Comparison of ENCODE assay signal across 1 cellular context in the genomic region with DNA sequence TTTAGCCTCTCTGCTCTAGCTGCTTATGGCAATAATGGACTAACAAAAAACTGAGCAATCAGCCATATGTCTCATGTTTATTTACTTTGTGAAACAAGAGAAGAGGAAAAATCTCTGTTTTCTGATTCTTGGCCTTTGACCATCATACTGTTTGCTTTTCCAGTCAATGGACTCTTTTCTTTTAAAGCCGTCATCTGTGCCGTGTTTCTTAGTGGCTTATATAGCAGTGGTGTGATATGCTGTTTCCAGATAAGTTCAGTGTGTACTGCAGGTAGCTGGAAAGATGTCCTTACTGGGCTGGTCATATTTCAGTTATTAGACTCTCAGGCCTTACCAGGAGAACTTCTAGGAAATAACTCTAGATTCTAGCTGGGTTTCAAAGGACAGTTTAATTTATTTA.
TF ChIP-seq lines count a peak whose summit lies in the region.

No MANE protein-coding gene starts in this region.

TF ChIP-seq in HepG2, 621 proteins besides CTCF, POLR2A, EP300 and RAD21 (continued from another document and continues in another):
- TF ChIP-seq, protein P1, sequence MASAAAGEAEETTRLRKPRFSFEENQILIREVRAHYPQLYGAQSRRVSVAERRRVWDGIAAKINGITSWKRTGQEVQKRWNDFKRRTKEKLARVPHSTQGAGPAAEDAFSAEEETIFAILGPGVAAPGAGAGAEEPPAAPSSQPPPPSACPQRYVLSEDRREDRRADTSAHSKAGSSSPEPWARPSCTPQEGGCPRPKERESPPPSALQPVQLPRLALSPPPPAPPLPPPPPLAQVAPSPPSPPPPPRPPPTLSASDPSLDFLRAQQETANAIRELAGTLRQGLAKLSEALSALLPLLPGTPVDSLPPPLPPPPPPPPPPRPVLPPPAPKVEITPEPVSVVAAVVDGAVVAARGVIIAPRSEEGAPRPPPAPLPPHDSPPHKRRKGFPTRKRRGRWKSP (CRISPR knock-in tag; IDR thresholded peaks at IDR 0.05), result no peak; the same call in 1 of the 2 replicates
- no peak for TF ChIP-seq LCORL (IDR thresholded peaks at IDR 0.05)
- TF ChIP-seq LCORL (CRISPR knock-in tag; IDR thresholded peaks at IDR 0.05), result no peak
- TF ChIP-seq ZFP90 (CRISPR knock-in tag; IDR thresholded peaks at IDR 0.05; ENCODE audit: borderline replicate concordance), result 0 out of 2 replicates have a peak, but pooled peaks have one; percentile 18
- TF ChIP-seq, protein P2, sequence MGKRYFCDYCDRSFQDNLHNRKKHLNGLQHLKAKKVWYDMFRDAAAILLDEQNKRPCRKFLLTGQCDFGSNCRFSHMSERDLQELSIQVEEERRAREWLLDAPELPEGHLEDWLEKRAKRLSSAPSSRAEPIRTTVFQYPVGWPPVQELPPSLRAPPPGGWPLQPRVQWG (CRISPR knock-in tag; IDR thresholded peaks at IDR 0.05; ENCODE audit: borderline replicate concordance, low read depth), result no peak
- TF ChIP-seq ZMYM3 (CRISPR knock-in tag; IDR thresholded peaks at IDR 0.05), result no peak
- no peak for TF ChIP-seq RFX5 (IDR thresholded peaks at IDR 0.05; ENCODE audit: low read depth, low read length)
- TF ChIP-seq ISX (CRISPR knock-in tag; conservative IDR thresholded peaks at IDR 0.05), result no peak
- peak; percentile 85 for TF ChIP-seq HDAC1 (CRISPR knock-in tag; IDR thresholded peaks at IDR 0.05)
- TF ChIP-seq MXD4 (CRISPR knock-in tag; IDR thresholded peaks at IDR 0.05), result no peak
- TF ChIP-seq MZF1 (CRISPR knock-in tag; IDR thresholded peaks at IDR 0.05; ENCODE audit: borderline replicate concordance), result no peak
- TF ChIP-seq ARID2 (CRISPR knock-in tag; IDR thresholded peaks at IDR 0.05; ENCODE audit: borderline replicate concordance), result no peak
- no peak for TF ChIP-seq ZNF781 (CRISPR knock-in tag; IDR thresholded peaks at IDR 0.05; ENCODE audit: borderline replicate concordance, not compliant biosample characterization)
- TF ChIP-seq CREM (IDR thresholded peaks at IDR 0.05), result peak; percentile 78
- no peak for TF ChIP-seq CREM (CRISPR knock-in tag; IDR thresholded peaks at IDR 0.05)
- no peak for TF ChIP-seq ZNF136 (CRISPR knock-in tag; IDR thresholded peaks at IDR 0.05; ENCODE audit: low read depth)
- TF ChIP-seq KMT2A (CRISPR knock-in tag; IDR thresholded peaks at IDR 0.05), result no peak
- TF ChIP-seq MAZ (IDR thresholded peaks at IDR 0.05; ENCODE audit: borderline replicate concordance, low read depth, low read length), result no peak
- TF ChIP-seq MAZ (CRISPR knock-in tag; IDR thresholded peaks at IDR 0.05; ENCODE audit: low read depth), result no peak
- no peak for TF ChIP-seq SMARCC2 (IDR thresholded peaks at IDR 0.05)
- TF ChIP-seq, protein P3, sequence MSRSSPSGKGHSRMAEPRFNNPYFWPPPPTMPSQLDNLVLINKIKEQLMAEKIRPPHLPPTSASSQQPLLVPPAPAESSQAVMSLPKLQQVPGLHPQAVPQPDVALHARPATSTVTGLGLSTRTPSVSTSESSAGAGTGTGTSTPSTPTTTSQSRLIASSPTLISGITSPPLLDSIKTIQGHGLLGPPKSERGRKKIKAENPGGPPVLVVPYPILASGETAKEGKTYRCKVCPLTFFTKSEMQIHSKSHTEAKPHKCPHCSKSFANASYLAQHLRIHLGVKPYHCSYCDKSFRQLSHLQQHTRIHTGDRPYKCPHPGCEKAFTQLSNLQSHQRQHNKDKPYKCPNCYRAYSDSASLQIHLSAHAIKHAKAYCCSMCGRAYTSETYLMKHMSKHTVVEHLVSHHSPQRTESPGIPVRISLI (CRISPR knock-in tag; IDR thresholded peaks at IDR 0.05; ENCODE audit: borderline replicate concordance), result peak; percentile 54; the same call in 1 of the 2 replicates
- TF ChIP-seq ZNF740 (CRISPR knock-in tag; IDR thresholded peaks at IDR 0.05), result no peak
- no peak for TF ChIP-seq SRSF9 (IDR thresholded peaks at IDR 0.05; ENCODE audit: borderline replicate concordance, insufficient read depth, low read depth, low read length, poor library complexity, severe bottlenecking)
- TF ChIP-seq GTF3A (CRISPR knock-in tag; conservative IDR thresholded peaks at IDR 0.05), result no peak
- no peak for TF ChIP-seq MATR3 (CRISPR knock-in tag; IDR thresholded peaks at IDR 0.05)
- peak; percentile 93 for TF ChIP-seq BCL6 (CRISPR knock-in tag; IDR thresholded peaks at IDR 0.05)
- no peak for TF ChIP-seq MAF1 (CRISPR knock-in tag; IDR thresholded peaks at IDR 0.05; ENCODE audit: borderline replicate concordance)
- 0 out of 2 replicates have a peak, but pooled peaks have one; percentile 10 for TF ChIP-seq MAFF (IDR thresholded peaks at IDR 0.05; ENCODE audit: low read depth, low read length)
- TF ChIP-seq ZNF841 (CRISPR knock-in tag; IDR thresholded peaks at IDR 0.05; ENCODE audit: borderline replicate concordance), result no peak
- TF ChIP-seq ADNP (CRISPR knock-in tag; IDR thresholded peaks at IDR 0.05), result no peak
- TF ChIP-seq ZNF451 (CRISPR knock-in tag; IDR thresholded peaks at IDR 0.05), result no peak
- no peak for TF ChIP-seq ZSCAN29 (CRISPR knock-in tag; conservative IDR thresholded peaks at IDR 0.05)
- TF ChIP-seq, protein P4, sequence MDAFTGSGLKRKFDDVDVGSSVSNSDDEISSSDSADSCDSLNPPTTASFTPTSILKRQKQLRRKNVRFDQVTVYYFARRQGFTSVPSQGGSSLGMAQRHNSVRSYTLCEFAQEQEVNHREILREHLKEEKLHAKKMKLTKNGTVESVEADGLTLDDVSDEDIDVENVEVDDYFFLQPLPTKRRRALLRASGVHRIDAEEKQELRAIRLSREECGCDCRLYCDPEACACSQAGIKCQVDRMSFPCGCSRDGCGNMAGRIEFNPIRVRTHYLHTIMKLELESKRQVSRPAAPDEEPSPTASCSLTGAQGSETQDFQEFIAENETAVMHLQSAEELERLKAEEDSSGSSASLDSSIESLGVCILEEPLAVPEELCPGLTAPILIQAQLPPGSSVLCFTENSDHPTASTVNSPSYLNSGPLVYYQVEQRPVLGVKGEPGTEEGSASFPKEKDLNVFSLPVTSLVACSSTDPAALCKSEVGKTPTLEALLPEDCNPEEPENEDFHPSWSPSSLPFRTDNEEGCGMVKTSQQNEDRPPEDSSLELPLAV (CRISPR knock-in tag; conservative IDR thresholded peaks at IDR 0.05; ENCODE audit: low read depth), result no peak
- no peak for TF ChIP-seq SSRP1 (CRISPR knock-in tag; IDR thresholded peaks at IDR 0.05)
- TF ChIP-seq MIER2 (CRISPR knock-in tag; IDR thresholded peaks at IDR 0.05), result no peak
- TF ChIP-seq SNAPC4 (CRISPR knock-in tag; IDR thresholded peaks at IDR 0.05), result no peak
- no peak for TF ChIP-seq ZNF101 (CRISPR knock-in tag; IDR thresholded peaks at IDR 0.05; ENCODE audit: borderline replicate concordance, low read depth)
- no peak for TF ChIP-seq AHR (CRISPR knock-in tag; IDR thresholded peaks at IDR 0.05)
- TF ChIP-seq RARG (CRISPR knock-in tag; IDR thresholded peaks at IDR 0.05; ENCODE audit: low read depth), result no peak
- no peak for TF ChIP-seq ZNF790 (CRISPR knock-in tag; IDR thresholded peaks at IDR 0.05; ENCODE audit: borderline replicate concordance)
- peak; percentile 86 for TF ChIP-seq HDAC2 (CRISPR knock-in tag; IDR thresholded peaks at IDR 0.05)
- no peak for TF ChIP-seq RAD51 (IDR thresholded peaks at IDR 0.05; ENCODE audit: borderline replicate concordance)
- peak; percentile 71; the same call in 1 of the 2 replicates for TF ChIP-seq PPARG (CRISPR knock-in tag; conservative IDR thresholded peaks at IDR 0.05)
- TF ChIP-seq ZNF572 (CRISPR knock-in tag; IDR thresholded peaks at IDR 0.05), result no peak
- no peak for TF ChIP-seq ZNF441 (CRISPR knock-in tag; IDR thresholded peaks at IDR 0.05; ENCODE audit: borderline replicate concordance)
- no peak for TF ChIP-seq ZNF18 (CRISPR knock-in tag; IDR thresholded peaks at IDR 0.05; ENCODE audit: insufficient replicate concordance)
- TF ChIP-seq REPIN1 (CRISPR knock-in tag; IDR thresholded peaks at IDR 0.05; ENCODE audit: borderline replicate concordance, low read depth), result 0 out of 2 replicates have a peak, but pooled peaks have one; percentile 35
- TF ChIP-seq ELF4 (CRISPR knock-in tag; IDR thresholded peaks at IDR 0.05; ENCODE audit: borderline replicate concordance), result no peak
- TF ChIP-seq, protein P5, sequence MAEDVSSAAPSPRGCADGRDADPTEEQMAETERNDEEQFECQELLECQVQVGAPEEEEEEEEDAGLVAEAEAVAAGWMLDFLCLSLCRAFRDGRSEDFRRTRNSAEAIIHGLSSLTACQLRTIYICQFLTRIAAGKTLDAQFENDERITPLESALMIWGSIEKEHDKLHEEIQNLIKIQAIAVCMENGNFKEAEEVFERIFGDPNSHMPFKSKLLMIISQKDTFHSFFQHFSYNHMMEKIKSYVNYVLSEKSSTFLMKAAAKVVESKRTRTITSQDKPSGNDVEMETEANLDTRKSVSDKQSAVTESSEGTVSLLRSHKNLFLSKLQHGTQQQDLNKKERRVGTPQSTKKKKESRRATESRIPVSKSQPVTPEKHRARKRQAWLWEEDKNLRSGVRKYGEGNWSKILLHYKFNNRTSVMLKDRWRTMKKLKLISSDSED (CRISPR knock-in tag; IDR thresholded peaks at IDR 0.05), result no peak
- peak; percentile 93 for TF ChIP-seq SOX5 (CRISPR knock-in tag; IDR thresholded peaks at IDR 0.05; ENCODE audit: borderline replicate concordance)
- no peak for TF ChIP-seq ZNF350 (CRISPR knock-in tag; IDR thresholded peaks at IDR 0.05; ENCODE audit: borderline replicate concordance, low read depth)
- TF ChIP-seq ZNF296 (CRISPR knock-in tag; conservative IDR thresholded peaks at IDR 0.05), result no peak
- TF ChIP-seq SYNCRIP (IDR thresholded peaks at IDR 0.05; ENCODE audit: insufficient read depth, low read depth, low read length), result no peak
- no peak for TF ChIP-seq SMAD1 (CRISPR knock-in tag; IDR thresholded peaks at IDR 0.05; ENCODE audit: borderline replicate concordance, low read depth)
- TF ChIP-seq NFIB (CRISPR knock-in tag; IDR thresholded peaks at IDR 0.05; ENCODE audit: borderline replicate concordance), result no peak
- TF ChIP-seq ZNF329 (CRISPR knock-in tag; IDR thresholded peaks at IDR 0.05; ENCODE audit: low read depth), result no peak
